In genomic region chr5:57493034-57493433, GRCh38 we compare ENCODE assay signal across 19 cellular contexts. TPM values are rescaled to one million over a fixed set of nuclear protein-coding genes. Genes with fewer than 3 reads are reported as not detected.
DNase-seq lines count a peak whose midpoint lies in the region; ATAC-seq and TF ChIP-seq lines count a peak whose summit lies in the region.
"Had no signal": no experiment of that assay in that cellular context is flagged by ENCODE, and none has a peak within 500 bp of the region (broad histone marks: within the 10 kb centered on the region; RNA-seq: fewer than 3 reads in every experiment).

No MANE protein-coding gene starts in this region.

- ATAC-seq in Panc1 (no peak), HG02981 (IDR thresholded peaks at IDR 0.05; ENCODE audit: unreplicated experiment) (no peak)
- ATAC-seq: mucosa of descending colon had no signal

- in situ Hi-C loops in Panc1 (cut with HindIII; ENCODE audit: low pct_unique_long_range_greater_than_20kb, low sequenced_read_pairs) = loop anchor here (25.0 kb wide), 1 partner anchor 969 kb away; the partner anchor contains the start of gene PLK2

- no peaks in the 10 kb centered on the region for H3K27me3 ChIP-seq in Panc1 (ENCODE audit: control insufficient read depth, insufficient read depth, low read length)
- H3K27me3 ChIP-seq: cardiac muscle cell, neutrophil, suprapubic skin had no signal

- intact Hi-C loops in Panc1 (cut with micrococcal nuclease; ENCODE audit: unreplicated experiment) = loop anchor here (10.0 kb wide), 1 partner anchor 692 kb away; no protein-coding TSS in a partner anchor

- POLR2A ChIA-PET in Panc1 (lab: Charles Lee) = no interaction called here

- TF ChIP-seq CTCF in Panc1 (IDR thresholded peaks at IDR 0.05) = no peak
- TF ChIP-seq CTCF in fibroblast of pulmonary artery (IDR thresholded peaks at IDR 0.05; ENCODE audit: low read length, missing control alignments) = no peak

- no peak overlapping the region for H3K4me3 ChIP-seq in Panc1 (ENCODE audit: low read depth in 2 of 2, low read length in 2 of 2)
- no peak overlapping the region for H3K4me3 ChIP-seq in fibroblast of pulmonary artery (replicated peaks; ENCODE audit: low read depth, low read length)
- H3K4me3 ChIP-seq: cardiac muscle cell, mucosa of descending colon, suprapubic skin had no signal

- DNase-seq in HT-29 (ENCODE audit: low spot score) = peak; percentile 6
- no peak for DNase-seq in Panc1 (ENCODE audit: low read depth, low spot score)
- DNase-seq in fibroblast of pulmonary artery (ENCODE audit: low read depth) = peak; percentile 59
- peak; percentile 88 for DNase-seq in renal cortical epithelial cell (ENCODE audit: low read depth)
- DNase-seq in stimulated activated naive CD4-positive, alpha-beta T cell treated with Interleukin-2 at 50 U/mL for 16 hours (lab: John Stamatoyannopoulos, UW) = no peak
- no peak for DNase-seq in NCI-H1417 (lab: John Stamatoyannopoulos, UW)
- DNase-seq: activated CD4-positive, alpha-beta T cell treated with anti-CD3 and anti-CD28 coated beads for 1 hour; activated naive CD8-positive, alpha-beta T cell treated with anti-CD3 and anti-CD28 coated beads for 36 hours; AML-193; erythroblast; mucosa of descending colon; NCI-H1694; NCI-H345; NK-92 treated with Interleukin-12 subunit alpha and Interleukin-12 subunit beta, amount 100 ng/mL, for 24 hours; RPMI8226 had no signal

- CTCF ChIA-PET in Panc1 (lab: Charles Lee) = no interaction called here

- no peaks in the 10 kb centered on the region for H3K9me3 ChIP-seq in Panc1 (ENCODE audit: control insufficient read depth, insufficient read depth, low read depth, low read length)
- H3K9me3 ChIP-seq: mucosa of descending colon, neutrophil, suprapubic skin had no signal

- no peaks in the 10 kb centered on the region for H3K36me3 ChIP-seq in Panc1 (ENCODE audit: control insufficient read depth, insufficient read depth, low read length)
- H3K36me3 ChIP-seq: cardiac muscle cell, neutrophil, suprapubic skin had no signal

- H3K4me1 ChIP-seq in Panc1 (ENCODE audit: control insufficient read depth, insufficient read depth, low read length) = peaks cover 14% of the 10 kb centered on the region; the same call in 1 of the 2 replicates

- no TSS peak for BruUV-seq in Panc1 (replicated peaks; lab: Mats Ljungman, UMichigan)

- H3K27ac ChIP-seq in Panc1 (ENCODE audit: low read length) = peak overlapping the region; percentile 56; the same call in 1 of the 2 replicates
- H3K27ac ChIP-seq: cardiac muscle cell, neutrophil, suprapubic skin had no signal

RNA-seq across cellular contexts. Expression of gene ACTBL2, which starts 10.4 kb away (rescaled TPM):
- total RNA-seq in HT-29 (2014; rRNA removed; shearing (Covaris generic)) = 0.16 and 0.51 TPM in 2 replicates
- total RNA-seq in Panc1 (2021; ENCODE audit: unreplicated experiment) (not detected), renal cortical epithelial cell (5.6 and 8.0 TPM in 2 replicates)
- polyA plus RNA-seq in Panc1 (2012; ENCODE audit: insufficient read length) = not detected
- total RNA-seq: activated naive CD8-positive, alpha-beta T cell treated with anti-CD3 and anti-CD28 coated beads for 36 hours; cardiac muscle cell; mucosa of descending colon had no signal
- polyA plus RNA-seq: cardiac muscle cell had no signal

Comparison
In these comparisons a context has a peak if more than half of its experiments do, and no peak if none do; other contexts are left out.
1. DNase-seq: peak in HT-29 (single experiment), fibroblast of pulmonary artery (single experiment) and renal cortical epithelial cell (single experiment); none in Panc1 (single experiment), stimulated activated naive CD4-positive, alpha-beta T cell treated with Interleukin-2 at 50 U/mL for 16 hours (single experiment) and NCI-H1417 (0 of 3).